ENCODE assay signal across 8 cellular contexts in the genomic region with DNA sequence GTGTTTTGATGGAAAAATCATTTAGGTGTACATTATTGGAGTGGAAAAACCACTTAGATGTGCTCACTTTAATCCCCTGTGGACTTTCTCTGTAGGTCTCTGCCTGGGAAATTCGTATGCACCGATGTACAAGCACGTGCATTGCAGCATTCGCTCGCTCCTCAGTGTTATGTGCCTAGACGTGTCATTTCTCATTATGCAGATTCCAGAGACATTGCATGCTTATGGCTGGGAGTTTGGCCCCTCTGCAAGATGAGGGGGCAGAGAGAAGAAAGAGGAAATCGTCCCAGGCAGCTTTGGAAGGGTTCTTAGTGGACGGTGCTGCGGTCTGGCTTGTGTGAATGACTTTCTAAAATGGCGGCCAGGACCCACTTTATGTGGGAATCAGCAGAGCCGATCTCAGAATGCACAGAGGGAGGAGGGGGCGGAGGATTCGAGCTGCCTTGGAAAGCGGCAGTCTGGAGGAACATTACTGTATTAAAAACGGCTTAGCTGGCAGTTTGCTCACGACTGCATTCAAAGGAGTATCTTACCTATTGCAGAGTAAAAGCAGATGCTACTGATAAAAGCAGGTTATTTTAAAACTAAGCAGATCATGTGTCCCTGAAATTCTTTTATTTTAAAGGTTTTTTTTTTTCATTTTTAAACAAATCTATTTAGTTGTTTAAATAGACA. TPM values are rescaled to one million over a fixed set of nuclear protein-coding genes. Genes with fewer than 3 reads are reported as not detected.
DNase-seq lines count a peak whose midpoint lies in the region; ATAC-seq, FAIRE-seq and TF ChIP-seq lines count a peak whose summit lies in the region.

No MANE protein-coding gene starts in this region.

- intact Hi-C loops in K562 (cut with micrococcal nuclease): loop anchor here (1.0 to 2.0 kb wide), 2 partner anchors 15 to 37 kb away; no protein-coding TSS in a partner anchor

- H3K9ac ChIP-seq in K562 (ENCODE audit: insufficient read depth in 1 of 2, low read depth in 2 of 2, low read length in 2 of 2): peak overlapping the region; percentile 88 to 99

- H2AFZ ChIP-seq in K562 (ENCODE audit: low read depth, low read length): peak overlapping the region; percentile 79

- CTCF ChIA-PET in K562 (lab: Yijun Ruan, JAX; ENCODE audit: low intra/inter-chr PET ratio): no interaction called here

- BruUV-seq in K562 (replicated peaks; lab: Mats Ljungman, UMichigan): no TSS peak

- TF ChIP-seq RAD21 in K562 (CRISPR knock-in tag; conservative IDR thresholded peaks at IDR 0.05 in 1 of 2, IDR thresholded peaks at IDR 0.05 in 1 of 2): no peak

- under 1% methylated on average over 16 of the region's 16 CpGs for WGBS in K562 (ENCODE audit: insufficient coverage, low coverage, missing lambda C conversion rate)
- WGBS in small intestine, 3 donors: 1 to 5% (median 3%) methylated on average over 16 of the region's 16 CpGs

- ATAC-seq in K562: peak; percentile 70
- ATAC-seq in GM19023 (IDR thresholded peaks at IDR 0.05; ENCODE audit: unreplicated experiment): no peak
- ATAC-seq in GM21717 (IDR thresholded peaks at IDR 0.05; ENCODE audit: unreplicated experiment): no peak

- TF ChIP-seq POLR2A in K562 (conservative IDR thresholded peaks at IDR 0.05): peak; percentile 76

- in situ Hi-C loops in K562 (cut with MboI): loop anchor here (25.0 kb wide), 1 partner anchor 1012 kb away; no protein-coding TSS in a partner anchor

- DNase-seq in EL (peak; percentile 79), NAMALWA (ENCODE audit: low spot score) (peak; percentile 85), SJSA1 (ENCODE audit: low read depth in 1 of 2, low spot score in 2 of 2) (peak; percentile 70), K562 (ENCODE audit: extremely low read depth in 1 of 4, low spot score in 3 of 4) (peak; percentile 33 to 92 (median 50)), islet precursor cell (peak; percentile 91), small intestine (peak; percentile 38)

- H3K4me3 ChIP-seq in SJSA1 (peak overlapping the region; percentile 99), K562 (peak overlapping the region; percentile 62), small intestine (ENCODE audit: low read depth in 1 of 2, low read length in 2 of 2) (peak overlapping the region; percentile 96 to 99)

- TF ChIP-seq CTCF in K562 (IDR thresholded peaks at IDR 0.05 in 2 of 3, conservative IDR thresholded peaks at IDR 0.05 in 1 of 3; ENCODE audit: insufficient read depth in 2 of 3, low read depth in 1 of 3, low read length in 3 of 3): no peak

- peak overlapping the region; percentile 99 for H3K4me2 ChIP-seq in K562 (ENCODE audit: insufficient read depth, low read length)

- POLR2A ChIA-PET in K562 (lab: Yijun Ruan, JAX): interaction anchor here (0.5 to 10.4 kb wide), 26 partner anchors 8 to 363 kb away, joined by 3 to 133 read pairs (median 4); a partner anchor contains a TSS

- H3K36me3 ChIP-seq in SJSA1: peaks cover 10% of the 10 kb centered on the region
- H3K36me3 ChIP-seq in K562 (ENCODE audit: control insufficient read depth, insufficient read depth, low read length): peaks cover 11% of the 10 kb centered on the region; the same call in 2 of the 3 replicates
- no peaks in the 10 kb centered on the region for H3K36me3 ChIP-seq in small intestine (ENCODE audit: control insufficient read depth in 2 of 2, insufficient read depth in 2 of 2, low read length in 2 of 2)

- H3K79me2 ChIP-seq in K562 (ENCODE audit: control insufficient read depth, insufficient read depth, low read length): peaks cover 99% of the 10 kb centered on the region

- H3K27me3 ChIP-seq in SJSA1 (replicated peaks): no peaks in the 10 kb centered on the region
- no peaks in the 10 kb centered on the region for H3K27me3 ChIP-seq in K562 (ENCODE audit: control insufficient read depth in 2 of 2, insufficient read depth in 2 of 2, low read length in 2 of 2)
- H3K27me3 ChIP-seq in small intestine (ENCODE audit: control insufficient read depth in 2 of 2, insufficient read depth in 2 of 2, low read length in 2 of 2): no peaks in the 10 kb centered on the region

- peak; percentile 36; the same call in 1 of the 2 replicates for TF ChIP-seq EP300 in K562 (IDR thresholded peaks at IDR 0.05; ENCODE audit: low read length)

- peak overlapping the region; percentile 78 for H3K27ac ChIP-seq in SJSA1
- H3K27ac ChIP-seq in K562 (ENCODE audit: extremely low read depth, low read depth, low read length): peak overlapping the region; percentile 97
- peak overlapping the region; percentile 99 to 100 for H3K27ac ChIP-seq in small intestine (ENCODE audit: low read depth in 1 of 2, low read length in 1 of 2)

- no peaks in the 10 kb centered on the region for H3K9me3 ChIP-seq in SJSA1 (replicated peaks)
- H3K9me3 ChIP-seq in K562 (replicated peaks; ENCODE audit: control insufficient read depth, insufficient read depth, low read depth, low read length): no peaks in the 10 kb centered on the region
- H3K9me3 ChIP-seq in small intestine (ENCODE audit: control insufficient read depth, low read depth): no peaks in the 10 kb centered on the region

- FAIRE-seq in K562 (lab: Jason Lieb, UNC): peak; percentile 88
- FAIRE-seq in small intestine (lab: Jason Lieb, UNC): no peak

- H4K20me1 ChIP-seq in K562 (replicated peaks; ENCODE audit: control insufficient read depth, insufficient read depth, low read length): 0 out of 2 replicates have a peak, but pooled peaks cover 4% of the 10 kb centered on the region

- H3K4me1 ChIP-seq in SJSA1 (replicated peaks) (peaks cover 31% of the 10 kb centered on the region), K562 (replicated peaks in 1 of 2; ENCODE audit: control insufficient read depth in 2 of 2, insufficient read depth in 2 of 2, low read length in 2 of 2) (peaks cover 6 to 35% of the 10 kb centered on the region in 2 experiments; a peak in 4 of 5 replicates), small intestine (ENCODE audit: control insufficient read depth in 2 of 2, insufficient read depth in 1 of 2, low read depth in 1 of 2, low read length in 1 of 2) (peaks cover 0 to 5% of the 10 kb centered on the region in 2 donors)

- H3K9me1 ChIP-seq in K562 (ENCODE audit: control insufficient read depth, insufficient read depth, low read length): no peaks in the 10 kb centered on the region

TF ChIP-seq in K562, 482 proteins besides CTCF, POLR2A, EP300 and RAD21 (continues in another document):
- TF ChIP-seq HNRNPUL1 (IDR thresholded peaks at IDR 0.05; ENCODE audit: low read length) (no peak), ZNF41 (CRISPR knock-in tag; conservative IDR thresholded peaks at IDR 0.05) (no peak), RAD51 (IDR thresholded peaks at IDR 0.05; ENCODE audit: borderline replicate concordance, low read depth) (no peak; the same call in 1 of the 2 replicates)

RNA-seq across cellular contexts. Expression of a gene that starts 2.4 kb away (rescaled TPM):
- total RNA-seq in SJSA1 (2014; rRNA removed; shearing (Covaris generic)): 5.0 and 17.5 TPM in 2 replicates
- total RNA-seq in K562 (2011; cell fraction: chromatin; rRNA removed; ENCODE audit: low replicate concordance): 154 and 372 TPM in 2 replicates
- 64.2 and 82.1 TPM in 2 replicates for total RNA-seq in K562 (2011; cell fraction: nucleolus; rRNA removed)
- total RNA-seq in K562 (2011; cell fraction: nucleoplasm; rRNA removed): 125 and 165 TPM in 2 replicates
- total RNA-seq in K562 (2014; rRNA removed): 27.2 and 27.8 TPM in 2 replicates
- 29.9 and 36.1 TPM in 2 replicates for total RNA-seq in K562 (2014; rRNA removed; fragmentation: Illumina TruSeq; extraction: Trizol)
- total RNA-seq in K562 (2015; rRNA removed; fragmentation: Illumina TruSeq; extraction: Trizol): 24.5 and 29.1 TPM in 2 replicates
- 72.1 and 80.2 TPM in 2 replicates for total RNA-seq in K562 (2021)
- 11.9 and 16.4 TPM in 2 replicates for polyA plus RNA-seq in K562 (2011; rRNA removed)
- 9.5 and 13.0 TPM in 2 replicates for polyA plus RNA-seq in K562 (2011; cell fraction: cytosol; rRNA removed)
- polyA plus RNA-seq in K562 (2011; cell fraction: nucleus; rRNA removed): 46.3 and 63.2 TPM in 2 replicates
- polyA plus RNA-seq in K562 (2012): 54.0 and 72.6 TPM in 2 replicates
- 87.5 and 87.6 TPM in 2 replicates for polyA plus RNA-seq in K562 (2014; fragmentation: Illumina TruSeq; extraction: Trizol)
- 10 to 100 TPM in 1 of 2 experiments, 1 to 10 TPM in 1; 5.7 to 13.1 TPM for polyA plus RNA-seq in K562 (2014; fragmentation: Nextera tagmentation; extraction: Ambion mirVana)
- polyA plus RNA-seq in K562 (2014; rRNA removed): 31.9 and 34.6 TPM in 2 replicates
- 52.8 and 75.1 TPM in 2 replicates for polyA minus RNA-seq in K562 (2011; rRNA and poly(A)+ RNA removed)
- 38.6 and 44.5 TPM in 2 replicates for polyA minus RNA-seq in K562 (2011; cell fraction: cytosol; rRNA and poly(A)+ RNA removed)
- polyA minus RNA-seq in K562 (2011; cell fraction: nucleus; rRNA and poly(A)+ RNA removed): 32.0 and 67.9 TPM in 2 replicates
- polyA plus RNA-seq in small intestine: 10 to 100 TPM; 12.2 to 19.0 (median 12.7) TPM

RNA-seq across cellular contexts. Expression of a gene that starts 42.5 kb away (rescaled TPM):
- total RNA-seq in SJSA1 (2014; rRNA removed; shearing (Covaris generic)): 2.1 and 4.6 TPM in 2 replicates
- 2.3 and 3.2 TPM in 2 replicates for total RNA-seq in K562 (2011; cell fraction: chromatin; rRNA removed; ENCODE audit: low replicate concordance)
- 2.8 TPM in 2 replicates for total RNA-seq in K562 (2011; cell fraction: nucleolus; rRNA removed)
- 4.1 and 4.2 TPM in 2 replicates for total RNA-seq in K562 (2011; cell fraction: nucleoplasm; rRNA removed)
- 40.7 and 76.9 TPM in 2 replicates for total RNA-seq in K562 (2014; rRNA removed)
- total RNA-seq in K562 (2014; rRNA removed; fragmentation: Illumina TruSeq; extraction: Trizol): 41.3 and 45.7 TPM in 2 replicates
- total RNA-seq in K562 (2015; rRNA removed; fragmentation: Illumina TruSeq; extraction: Trizol): 19.4 and 21.8 TPM in 2 replicates
- total RNA-seq in K562 (2021): 5.1 and 5.9 TPM in 2 replicates
- 26.3 and 27.6 TPM in 2 replicates for polyA plus RNA-seq in K562 (2011; rRNA removed)
- 3.9 and 8.7 TPM in 2 replicates for polyA plus RNA-seq in K562 (2011; cell fraction: cytosol; rRNA removed)
- polyA plus RNA-seq in K562 (2011; cell fraction: nucleus; rRNA removed): 2.2 and 6.0 TPM in 2 replicates
- 9.1 and 25.6 TPM in 2 replicates for polyA plus RNA-seq in K562 (2012)
- polyA plus RNA-seq in K562 (2014; fragmentation: Illumina TruSeq; extraction: Trizol): 17.6 and 18.9 TPM in 2 replicates
- 10 to 100 TPM; 20.4 to 25.8 TPM for polyA plus RNA-seq in K562 (2014; fragmentation: Nextera tagmentation; extraction: Ambion mirVana)
- 13.2 and 27.2 TPM in 2 replicates for polyA plus RNA-seq in K562 (2014; rRNA removed)
- 6.5 and 7.8 TPM in 2 replicates for polyA minus RNA-seq in K562 (2011; rRNA and poly(A)+ RNA removed)
- polyA minus RNA-seq in K562 (2011; cell fraction: cytosol; rRNA and poly(A)+ RNA removed): 9.1 and 15.2 TPM in 2 replicates
- polyA minus RNA-seq in K562 (2011; cell fraction: nucleus; rRNA and poly(A)+ RNA removed): 0.67 and 3.4 TPM in 2 replicates
- 1 to 10 TPM; 2.7 to 4.7 (median 3.8) TPM for polyA plus RNA-seq in small intestine

Comparison
In these comparisons a context has a peak if more than half of its experiments do, and no peak if none do; other contexts are left out.
1. DNase-seq: peak in every context shown above with its lines; median percentile 91 in islet precursor cell; 85 in NAMALWA; 79 in EL; 70 in SJSA1; 50 in K562; 38 in small intestine.